ENCODE assay signal across 22 cellular contexts in genomic region chr12:109160433-109160832, GRCh38. TPM values are rescaled to one million over a fixed set of nuclear protein-coding genes. Genes with fewer than 3 reads are reported as not detected.
DNase-seq lines count a peak whose midpoint lies in the region; TF ChIP-seq lines count a peak whose summit lies in the region.
"Had no signal": no experiment of that assay in that cellular context is flagged by ENCODE, and none has a peak within 500 bp of the region (broad histone marks: within the 10 kb centered on the region; RNA-seq: fewer than 3 reads in every experiment).

No MANE protein-coding gene starts in this region.

- peak overlapping the region in 33 of 59 donors; percentile 5 to 72 (median 46) for H3K27ac ChIP-seq in dorsolateral prefrontal cortex
- peak overlapping the region; percentile 93 for H3K27ac ChIP-seq in left ventricle myocardium inferior (replicated peaks)
- peak overlapping the region; percentile 26 to 95 (median 68) for H3K27ac ChIP-seq in tibial nerve
- H3K27ac ChIP-seq: left lung had no signal

- no peak overlapping the region for H3K4me3 ChIP-seq in dorsolateral prefrontal cortex
- H3K4me3 ChIP-seq in left ventricle myocardium inferior, result peak overlapping the region; percentile 4
- no peak overlapping the region for H3K4me3 ChIP-seq in tibial nerve
- H3K4me3 ChIP-seq: left lung, smooth muscle cell had no signal

- H3K27me3 ChIP-seq in dorsolateral prefrontal cortex, result no peaks in the 10 kb centered on the region
- no peaks in the 10 kb centered on the region for H3K27me3 ChIP-seq in left ventricle myocardium inferior (ENCODE audit: low read depth)
- no peaks in the 10 kb centered on the region for H3K27me3 ChIP-seq in tibial nerve
- H3K27me3 ChIP-seq: left lung had no signal

- TF ChIP-seq CTCF in dorsolateral prefrontal cortex (IDR thresholded peaks at IDR 0.05 in 54 of 56, conservative IDR thresholded peaks at IDR 0.05 in 2 of 56; ENCODE audit: low read depth in 1 of 56, partially characterized antibody in 56 of 56), result no peak
- no peak for TF ChIP-seq CTCF in left ventricle myocardium inferior (IDR thresholded peaks at IDR 0.05; ENCODE audit: borderline replicate concordance)
- TF ChIP-seq CTCF in tibial nerve (IDR thresholded peaks at IDR 0.05), result no peak

- H3K36me3 ChIP-seq in left ventricle myocardium inferior, result peaks cover 11% of the 10 kb centered on the region
- H3K36me3 ChIP-seq in tibial nerve, result peaks cover 0 to 23% (median 0%) of the 10 kb centered on the region in 3 donors
- H3K36me3 ChIP-seq: left lung had no signal

- no peak for TF ChIP-seq EP300 in tibial nerve (IDR thresholded peaks at IDR 0.05)

- no peak for TF ChIP-seq POLR2A in tibial nerve (IDR thresholded peaks at IDR 0.05)

- intact Hi-C loops in dorsolateral prefrontal cortex (cut with DNase I), result no loop called here
- intact Hi-C loops in left ventricle myocardium inferior (cut with micrococcal nuclease), result no loop called here

- H3K9me3 ChIP-seq in left ventricle myocardium inferior (replicated peaks) (no peaks in the 10 kb centered on the region), tibial nerve (no peaks in the 10 kb centered on the region)
- H3K9me3 ChIP-seq: left lung had no signal

- DNase-seq in dorsolateral prefrontal cortex (no peak), left ventricle myocardium inferior (peak; percentile 21), pons (ENCODE audit: low spot score) (peak; percentile 19), tibial nerve (ENCODE audit: low spot score in 2 of 2) (no peak), DMS53 treated with DMSO at 0.1 percent for 48 hours (lab: John Stamatoyannopoulos, UW; ENCODE audit: unreplicated experiment) (no peak), NCI-H2196 treated with DMSO at 0.1 percent for 48 hours (lab: John Stamatoyannopoulos, UW; ENCODE audit: unreplicated experiment) (no peak)
- no peak for DNase-seq in activated CD8-positive, alpha-beta memory T cell treated with anti-CD3 and anti-CD28 coated beads, Interleukin-2, amount 50 U/mL, for 48 hours
- DNase-seq: activated CD4-positive, alpha-beta T cell treated with anti-CD3 and anti-CD28 coated beads, Interleukin-2, amount 10 ng/mL, durations not matched to agents 24 days and 14 days; activated CD8-positive, alpha-beta memory T cell treated with anti-CD3 and anti-CD28 coated beads, Interleukin-2, amount 50 U/mL, for 4 hours; activated gamma-delta T cell treated with Interleukin-2 at 50 U/mL for 16 hours; amygdala; CD8-positive, alpha-beta memory T cell; cerebellar nuclear complex; DMS79 treated with DMSO at 0.1 percent for 48 hours; HCEC 1CT; left lung; NCI-H748 treated with DMSO at 0.1 percent for 48 hours; OCI-M1; SIG-M5; stimulated activated CD4-positive, alpha-beta T cell treated with anti-CD3 and anti-CD28 coated beads, Interleukin-4, amount 100 ng/mL, for 24 hours; T-cell had no signal

- 83% methylated on average over 7 of the region's 7 CpGs for WGBS in tibial nerve, 2 donors

- peaks cover 88% of the 10 kb centered on the region for H3K4me1 ChIP-seq in left ventricle myocardium inferior
- H3K4me1 ChIP-seq in tibial nerve, result peaks cover 0 to 60% (median 8%) of the 10 kb centered on the region in 4 donors

RNA-seq across cellular contexts. Expression of gene ACACB, which starts 44.0 kb away (rescaled TPM):
- total RNA-seq in dorsolateral prefrontal cortex, result 100 to 1,000 TPM in 6 of 120 experiments, 10 to 100 TPM in 114; 12.5 to 161 (median 54.1) TPM
- total RNA-seq in left ventricle myocardium inferior, result 123 TPM
- total RNA-seq in tibial nerve, result 100 to 1,000 TPM; 402 to 560 (median 525) TPM

Comparison
In these comparisons a context has a peak if more than half of its experiments do, and no peak if none do; other contexts are left out.
1. DNase-seq: peak in left ventricle myocardium inferior (single experiment) and pons (single experiment); none in dorsolateral prefrontal cortex (0 of 10), tibial nerve (0 of 2), activated CD8-positive, alpha-beta memory T cell treated with anti-CD3 and anti-CD28 coated beads, Interleukin-2, amount 50 U/mL, for 48 hours (single experiment), DMS53 treated with DMSO at 0.1 percent for 48 hours (single experiment) and NCI-H2196 treated with DMSO at 0.1 percent for 48 hours (single experiment).
2. Peak in every context shown above with its lines, with median percentiles within 50 percentile points of each other: H3K27ac ChIP-seq.